Comparison of ENCODE assay signal across 13 cellular contexts in the genomic region with DNA sequence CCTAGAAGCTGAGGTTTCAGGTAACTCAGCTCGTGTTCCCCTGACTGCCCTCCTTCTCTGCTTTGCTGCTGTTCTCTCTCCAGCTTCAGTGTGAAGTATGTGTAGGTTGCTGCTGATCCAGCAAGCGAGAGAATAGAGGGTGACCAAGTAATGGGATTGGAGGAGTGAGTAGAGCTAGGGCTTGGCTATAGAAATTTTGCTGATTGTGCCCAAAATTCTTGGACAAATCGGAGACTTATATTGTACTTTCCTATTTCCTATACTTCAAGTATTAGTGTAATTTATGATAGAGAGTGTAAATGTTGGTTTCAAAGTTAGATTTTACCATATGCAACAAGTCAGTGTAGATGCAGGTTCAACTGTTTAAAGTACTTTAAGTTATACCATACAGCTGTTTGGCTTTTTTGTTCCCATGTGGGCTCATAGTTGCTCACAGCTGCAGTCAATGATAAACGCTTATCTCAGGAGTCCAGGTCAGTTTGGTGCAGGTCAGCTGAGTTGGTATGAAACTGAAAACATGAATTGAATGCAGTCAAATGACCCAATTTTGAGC. TPM values are rescaled to one million over a fixed set of nuclear protein-coding genes. Genes with fewer than 3 reads are reported as not detected.
DNase-seq lines count a peak whose midpoint lies in the region; ATAC-seq and TF ChIP-seq lines count a peak whose summit lies in the region.
"Had no signal": no experiment of that assay in that cellular context is flagged by ENCODE, and none has a peak within 500 bp of the region (broad histone marks: within the 10 kb centered on the region; RNA-seq: fewer than 3 reads in every experiment).

No MANE protein-coding gene starts in this region.

- H3K9me3 Mint-ChIP-seq in nephron, result no peaks in the 10 kb centered on the region
- no peaks in the 10 kb centered on the region for H3K9me3 Mint-ChIP-seq in Calu3 (ENCODE audit: low read depth, unreplicated experiment)
- H3K9me3 Mint-ChIP-seq: neural crest cell had no signal

- H3K36me3 Mint-ChIP-seq in nephron (ENCODE audit: low read depth) (no peaks in the 10 kb centered on the region), Calu3 (ENCODE audit: insufficient read depth, unreplicated experiment) (no peaks in the 10 kb centered on the region)

- no peak overlapping the region for H3K27ac ChIP-seq in KMS-11
- H3K27ac ChIP-seq: adrenal gland, suprapubic skin had no signal

- ATAC-seq in GM19043 (IDR thresholded peaks at IDR 0.05; ENCODE audit: low read depth, unreplicated experiment) (peak; percentile 47), HG02610 (IDR thresholded peaks at IDR 0.05; ENCODE audit: unreplicated experiment) (peak; percentile 48)
- ATAC-seq: activated CD8-positive, alpha-beta T cell treated with anti-CD3 and anti-CD28 coated beads, Interleukin-2, amount 10 ng/mL, durations not matched to agents 7 days and 5 days had no signal

- no peak overlapping the region for H3K9ac ChIP-seq in KMS-11

- intact Hi-C loops in Calu3 (cut with micrococcal nuclease; ENCODE audit: unreplicated experiment), result no loop called here

- CTCF ChIA-PET in Calu3 (lab: Charles Lee), result no interaction called here

- H3K4me3 ChIP-seq in KMS-11 (IDR thresholded peaks at IDR 0.05; ENCODE audit: insufficient read depth, low read depth, low read length), result no peak overlapping the region
- H3K4me3 ChIP-seq: adrenal gland, suprapubic skin had no signal

- BruUV-seq in Calu3 (replicated peaks; lab: Mats Ljungman, UMichigan), result no TSS peak

- H3K27ac Mint-ChIP-seq in nephron (peak overlapping the region; percentile 40 to 77 (median 69)), Calu3 (ENCODE audit: unreplicated experiment) (no peak overlapping the region)
- H3K27ac Mint-ChIP-seq: activated CD8-positive, alpha-beta T cell treated with anti-CD3 and anti-CD28 coated beads, Interleukin-2, amount 10 ng/mL, durations not matched to agents 7 days and 5 days had no signal

- peaks cover 14% of the 10 kb centered on the region for H3K4me1 Mint-ChIP-seq in nephron
- no peaks in the 10 kb centered on the region for H3K4me1 Mint-ChIP-seq in Calu3 (ENCODE audit: low read depth, unreplicated experiment)

- H3K79me2 ChIP-seq in KMS-11 (ENCODE audit: insufficient read depth, low read depth), result peaks cover 7% of the 10 kb centered on the region; the same call in 1 of the 2 replicates

- no peaks in the 10 kb centered on the region for H3K27me3 ChIP-seq in KMS-11 (ENCODE audit: insufficient read depth, low read depth)
- H3K27me3 ChIP-seq: adrenal gland, suprapubic skin had no signal

- H2AFZ ChIP-seq in KMS-11 (ENCODE audit: low read depth), result no peak overlapping the region

- no peak overlapping the region for H3K4me3 Mint-ChIP-seq in nephron
- no peak overlapping the region for H3K4me3 Mint-ChIP-seq in Calu3 (ENCODE audit: low read depth, unreplicated experiment)
- H3K4me3 Mint-ChIP-seq: activated CD8-positive, alpha-beta T cell treated with anti-CD3 and anti-CD28 coated beads, Interleukin-2, amount 10 ng/mL, durations not matched to agents 7 days and 5 days; neural crest cell had no signal

- H3K4me1 ChIP-seq in KMS-11 (ENCODE audit: low read depth, poor library complexity, severe bottlenecking), result peaks cover 18% of the 10 kb centered on the region

- no peaks in the 10 kb centered on the region for H4K20me1 ChIP-seq in KMS-11 (ENCODE audit: insufficient read depth)

- no peaks in the 10 kb centered on the region for H3K27me3 Mint-ChIP-seq in nephron (ENCODE audit: low read depth)
- no peaks in the 10 kb centered on the region for H3K27me3 Mint-ChIP-seq in Calu3 (ENCODE audit: unreplicated experiment)

- DNase-seq in amygdala (lab: John Stamatoyannopoulos, UW), result no peak
- no peak for DNase-seq in dermis blood vessel endothelial cell
- DNase-seq in Calu3, result no peak
- no peak for DNase-seq in activated CD4-positive, CD25-positive, alpha-beta regulatory T cell (lab: John Stamatoyannopoulos, UW)
- DNase-seq: activated CD8-positive, alpha-beta T cell treated with anti-CD3 and anti-CD28 coated beads, Interleukin-2, amount 10 ng/mL, durations not matched to agents 7 days and 5 days; adrenal gland; stimulated activated CD4-positive, alpha-beta T cell treated with anti-CD3 and anti-CD28 coated beads, Interleukin-2, amount 100 ng/mL, for 48 hours had no signal

- H3K36me3 ChIP-seq in KMS-11 (ENCODE audit: insufficient read depth), result no peaks in the 10 kb centered on the region
- H3K36me3 ChIP-seq: adrenal gland, suprapubic skin had no signal

- no peak for TF ChIP-seq CTCF in KMS-11 (conservative IDR thresholded peaks at IDR 0.05; ENCODE audit: low read depth, low read length)
- no peak for TF ChIP-seq CTCF in nephron (IDR thresholded peaks at IDR 0.05; ENCODE audit: unreplicated experiment in 3 of 3)
- no peak for TF ChIP-seq CTCF in Calu3 (IDR thresholded peaks at IDR 0.05; ENCODE audit: unreplicated experiment)

- peak overlapping the region; percentile 53; the same call in 1 of the 2 replicates for H3K4me2 ChIP-seq in KMS-11

RNA-seq across cellular contexts. Expression of a gene that starts 48.0 kb away (rescaled TPM):
- total RNA-seq in dermis blood vessel endothelial cell (91.4 and 101 TPM in 2 replicates), Calu3 (2022) (23.8 and 27.9 TPM in 2 replicates)
